ENCODE assay signal across 10 cellular contexts in the genomic region with DNA sequence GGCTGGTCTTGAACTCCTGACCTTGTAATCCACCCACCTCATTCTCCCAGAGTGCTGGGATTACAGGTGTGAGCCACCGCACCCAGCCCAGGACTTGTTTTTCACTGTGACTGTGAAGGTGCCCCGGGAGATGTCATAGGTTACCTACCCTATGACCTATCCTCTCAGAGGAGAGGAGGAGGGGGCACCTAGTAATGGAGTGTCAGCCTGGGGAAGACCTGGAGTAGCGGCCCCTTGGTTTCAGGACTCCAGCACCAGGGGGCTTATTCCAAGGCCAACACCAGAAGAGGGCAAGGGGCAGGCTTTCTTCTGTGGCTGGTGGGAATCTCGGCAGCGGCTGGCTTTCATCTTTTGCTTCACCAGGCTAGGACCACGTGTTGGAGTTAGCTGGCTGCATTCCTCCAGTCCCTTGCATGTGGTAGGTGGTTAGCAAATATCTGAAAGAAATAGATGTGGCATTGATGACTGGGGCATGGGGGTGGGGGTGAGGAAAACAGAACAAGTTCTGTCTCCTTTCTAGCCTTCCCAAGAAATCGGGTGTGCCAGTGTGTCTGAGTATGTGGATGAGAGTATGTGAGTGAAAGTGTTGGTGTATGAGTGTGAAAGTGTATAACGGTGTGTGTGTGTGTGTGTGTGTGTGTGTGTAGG. TPM values are rescaled to one million over a fixed set of nuclear protein-coding genes. Genes with fewer than 3 reads are reported as not detected.
A peak's percentile ranks its signal among the peaks of the same experiment; 100 is the strongest.
DNase-seq lines count a peak whose midpoint lies in the region; ATAC-seq and TF ChIP-seq lines count a peak whose summit lies in the region.
"Had no signal": no experiment of that assay in that cellular context is flagged by ENCODE, and none has a peak within 500 bp of the region (broad histone marks: within the 10 kb centered on the region; RNA-seq: fewer than 3 reads in every experiment).

No MANE protein-coding gene starts in this region.

- CTCF ChIA-PET in WTC11 (lab: Charles Lee), result interaction anchor here (1.0 to 3.7 kb wide), 3 partner anchors 19 to 87 kb away, joined by 3 to 20 read pairs (median 3); no protein-coding TSS in a partner anchor

- ATAC-seq in WTC11, result no peak
- no peak for ATAC-seq in GM19351 (IDR thresholded peaks at IDR 0.05; ENCODE audit: unreplicated experiment)
- ATAC-seq: naive thymus-derived CD8-positive, alpha-beta T cell had no signal

- H3K36me3 Mint-ChIP-seq in WTC11, result no peaks in the 10 kb centered on the region
- H3K36me3 Mint-ChIP-seq: naive thymus-derived CD8-positive, alpha-beta T cell had no signal

- peaks cover 28% of the 10 kb centered on the region for H3K4me1 Mint-ChIP-seq in WTC11

- no peaks in the 10 kb centered on the region for H3K27me3 ChIP-seq in H7 (ENCODE audit: control insufficient read depth, insufficient read depth, low read length)

- POLR2A ChIA-PET in WTC11 (lab: Charles Lee), result no interaction called here

- H3K27ac Mint-ChIP-seq in WTC11, result no peak overlapping the region

- H3K9me3 Mint-ChIP-seq in WTC11, result no peaks in the 10 kb centered on the region
- H3K9me3 Mint-ChIP-seq: naive thymus-derived CD8-positive, alpha-beta T cell had no signal

- H3K36me3 ChIP-seq in H7 (replicated peaks; ENCODE audit: control insufficient read depth, insufficient read depth, low read length), result no peaks in the 10 kb centered on the region

- DNase-seq in H7 (peak; percentile 31), WTC11 (ENCODE audit: low spot score) (no peak), fibroblast of peridontal ligament (ENCODE audit: extremely low read depth) (peak; percentile 85), stromal cell of bone marrow (ENCODE audit: low read depth) (peak; percentile 67), T-helper 1 cell (no peak), NCI-H1105 treated with DMSO at 0.1 percent for 48 hours (lab: John Stamatoyannopoulos, UW) (no peak), OCI-M1 (lab: John Stamatoyannopoulos, UW) (no peak)
- DNase-seq: naive thymus-derived CD8-positive, alpha-beta T cell; NCI-H2029 had no signal

- no peak overlapping the region for H3K4me3 Mint-ChIP-seq in WTC11
- H3K4me3 Mint-ChIP-seq: naive thymus-derived CD8-positive, alpha-beta T cell had no signal

- no peak overlapping the region for H3K4me3 ChIP-seq in H7 (ENCODE audit: insufficient read depth, low read depth, low read length)

- TF ChIP-seq CTCF in WTC11 (IDR thresholded peaks at IDR 0.05), result no peak

- H3K27me3 Mint-ChIP-seq in WTC11 (ENCODE audit: low read depth), result peaks cover 6% of the 10 kb centered on the region; the same call in 1 of the 2 replicates
- H3K27me3 Mint-ChIP-seq: naive thymus-derived CD8-positive, alpha-beta T cell had no signal

TF ChIP-seq in WTC11, 78 proteins besides CTCF, POLR2A, EP300 and RAD21:
- TF ChIP-seq GABPB1 (CRISPR knock-in tag; IDR thresholded peaks at IDR 0.05), result peak; percentile 74; the same call in 1 of the 2 replicates
- TF ChIP-seq, protein P1, sequence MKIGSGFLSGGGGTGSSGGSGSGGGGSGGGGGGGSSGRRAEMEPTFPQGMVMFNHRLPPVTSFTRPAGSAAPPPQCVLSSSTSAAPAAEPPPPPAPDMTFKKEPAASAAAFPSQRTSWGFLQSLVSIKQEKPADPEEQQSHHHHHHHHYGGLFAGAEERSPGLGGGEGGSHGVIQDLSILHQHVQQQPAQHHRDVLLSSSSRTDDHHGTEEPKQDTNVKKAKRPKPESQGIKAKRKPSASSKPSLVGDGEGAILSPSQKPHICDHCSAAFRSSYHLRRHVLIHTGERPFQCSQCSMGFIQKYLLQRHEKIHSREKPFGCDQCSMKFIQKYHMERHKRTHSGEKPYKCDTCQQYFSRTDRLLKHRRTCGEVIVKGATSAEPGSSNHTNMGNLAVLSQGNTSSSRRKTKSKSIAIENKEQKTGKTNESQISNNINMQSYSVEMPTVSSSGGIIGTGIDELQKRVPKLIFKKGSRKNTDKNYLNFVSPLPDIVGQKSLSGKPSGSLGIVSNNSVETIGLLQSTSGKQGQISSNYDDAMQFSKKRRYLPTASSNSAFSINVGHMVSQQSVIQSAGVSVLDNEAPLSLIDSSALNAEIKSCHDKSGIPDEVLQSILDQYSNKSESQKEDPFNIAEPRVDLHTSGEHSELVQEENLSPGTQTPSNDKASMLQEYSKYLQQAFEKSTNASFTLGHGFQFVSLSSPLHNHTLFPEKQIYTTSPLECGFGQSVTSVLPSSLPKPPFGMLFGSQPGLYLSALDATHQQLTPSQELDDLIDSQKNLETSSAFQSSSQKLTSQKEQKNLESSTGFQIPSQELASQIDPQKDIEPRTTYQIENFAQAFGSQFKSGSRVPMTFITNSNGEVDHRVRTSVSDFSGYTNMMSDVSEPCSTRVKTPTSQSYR (CRISPR knock-in tag; IDR thresholded peaks at IDR 0.05), result no peak
- TF ChIP-seq TEAD4 (CRISPR knock-in tag; IDR thresholded peaks at IDR 0.05), result no peak
- TF ChIP-seq, protein P2, sequence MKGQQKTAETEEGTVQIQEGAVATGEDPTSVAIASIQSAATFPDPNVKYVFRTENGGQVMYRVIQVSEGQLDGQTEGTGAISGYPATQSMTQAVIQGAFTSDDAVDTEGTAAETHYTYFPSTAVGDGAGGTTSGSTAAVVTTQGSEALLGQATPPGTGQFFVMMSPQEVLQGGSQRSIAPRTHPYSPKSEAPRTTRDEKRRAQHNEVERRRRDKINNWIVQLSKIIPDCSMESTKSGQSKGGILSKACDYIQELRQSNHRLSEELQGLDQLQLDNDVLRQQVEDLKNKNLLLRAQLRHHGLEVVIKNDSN (CRISPR knock-in tag; IDR thresholded peaks at IDR 0.05), result no peak

RNA-seq across cellular contexts. Expression of a gene that starts 7.9 kb away (rescaled TPM):
- total RNA-seq in H7 (2014; rRNA removed; shearing (Covaris generic)), result 23.4 and 26.0 TPM in 2 replicates
- total RNA-seq in WTC11 (2021), result 42.5 to 47.3 TPM (median 42.9 TPM) in 3 replicates

RNA-seq across cellular contexts. Expression of a gene that starts 33.2 kb away (rescaled TPM):
- 45.9 and 50.5 TPM in 2 replicates for total RNA-seq in H7 (2014; rRNA removed; shearing (Covaris generic))
- total RNA-seq in WTC11 (2021), result 40.5 to 40.9 TPM (median 40.5 TPM) in 3 replicates

Comparison
In these comparisons a context has a peak if more than half of its experiments do, and no peak if none do; other contexts are left out.
1. DNase-seq: peak in H7 (single experiment), fibroblast of peridontal ligament (single experiment) and stromal cell of bone marrow (single experiment); none in WTC11 (single experiment), T-helper 1 cell (0 of 5), NCI-H1105 treated with DMSO at 0.1 percent for 48 hours (single experiment) and OCI-M1 (single experiment).